Comparison of ENCODE assay signal across 19 cellular contexts in the genomic region with DNA sequence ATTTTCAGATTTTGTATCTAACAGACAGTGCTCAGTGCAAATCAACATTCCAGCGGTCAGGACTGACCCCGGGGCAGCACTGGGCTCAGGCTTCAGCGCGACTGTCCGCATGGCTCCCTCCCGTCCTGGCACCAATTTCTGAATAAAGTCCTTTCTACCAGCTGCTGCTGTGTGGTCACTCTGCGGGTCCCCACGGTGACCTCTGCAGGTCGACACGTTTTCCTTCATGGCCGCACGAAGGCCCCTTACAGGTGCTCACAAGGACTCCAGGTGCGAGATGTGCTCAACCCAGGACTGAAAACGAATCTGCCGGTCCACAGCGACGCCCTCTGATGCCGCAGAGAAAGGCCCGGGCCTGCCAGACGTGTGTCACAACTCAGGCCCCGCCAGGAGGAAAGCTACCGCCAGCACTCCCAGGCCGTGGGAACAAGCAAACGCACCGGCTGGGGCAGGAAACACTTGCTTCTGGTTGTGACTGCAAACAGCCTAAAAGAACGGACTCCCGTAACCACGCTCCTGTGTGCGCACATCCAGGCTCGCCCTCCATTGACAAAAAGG. TPM values are rescaled to one million over a fixed set of nuclear protein-coding genes. Genes with fewer than 3 reads are reported as not detected.
DNase-seq lines count a peak whose midpoint lies in the region; ATAC-seq and TF ChIP-seq lines count a peak whose summit lies in the region.
"Had no signal": no experiment of that assay in that cellular context is flagged by ENCODE, and none has a peak within 500 bp of the region (broad histone marks: within the 10 kb centered on the region; RNA-seq: fewer than 3 reads in every experiment).

No MANE protein-coding gene starts in this region.

- CTCF ChIA-PET in WTC11 (lab: Charles Lee), result interaction anchor here (0.9 to 1.4 kb wide), 7 partner anchors 11 to 118 kb away, joined by 3 to 7 read pairs (median 3); a partner anchor contains a TSS

- POLR2A ChIA-PET in WTC11 (lab: Charles Lee), result no interaction called here

- no peak overlapping the region for H3K4me3 Mint-ChIP-seq in WTC11
- H3K4me3 Mint-ChIP-seq in CD14-positive monocyte, result peak overlapping the region in 1 of 2 donors; percentile 67
- H3K4me3 Mint-ChIP-seq: natural killer cell had no signal

- no peak overlapping the region for H3K9ac ChIP-seq in BLaER1

- H3K27ac ChIP-seq in BLaER1, result no peak overlapping the region
- H3K27ac ChIP-seq: C4-2B, esophagus muscularis mucosa, heart right ventricle had no signal

- peak overlapping the region; percentile 91 for H3K27ac Mint-ChIP-seq in WTC11
- H3K27ac Mint-ChIP-seq in CD14-positive monocyte, result no peak overlapping the region
- H3K27ac Mint-ChIP-seq: natural killer cell had no signal

- H3K27me3 Mint-ChIP-seq in WTC11 (ENCODE audit: low read depth), result peaks cover 22% of the 10 kb centered on the region
- H3K27me3 Mint-ChIP-seq in CD14-positive monocyte (ENCODE audit: low read depth in 3 of 3), result peaks cover 52 to 67% (median 65%) of the 10 kb centered on the region in 3 donors

- TF ChIP-seq CTCF in GM12874 (IDR thresholded peaks at IDR 0.05; ENCODE audit: insufficient read depth, low read depth, low read length) (0 out of 2 replicates have a peak, but pooled peaks have one; percentile 6), WTC11 (IDR thresholded peaks at IDR 0.05) (no peak), CD14-positive monocyte (IDR thresholded peaks at IDR 0.05) (no peak)

- H3K36me3 Mint-ChIP-seq in WTC11 (peaks cover 2% of the 10 kb centered on the region), CD14-positive monocyte (peaks cover 5 to 7% of the 10 kb centered on the region in 2 donors)
- H3K36me3 Mint-ChIP-seq: natural killer cell had no signal

- H3K9me3 ChIP-seq in BLaER1, result no peaks in the 10 kb centered on the region; the same call in 1 of the 2 replicates
- H3K9me3 ChIP-seq: esophagus muscularis mucosa, heart right ventricle had no signal

- ATAC-seq in WTC11, result no peak
- ATAC-seq in GM21576 (IDR thresholded peaks at IDR 0.05; ENCODE audit: unreplicated experiment), result no peak
- ATAC-seq: heart right ventricle, left cardiac atrium, natural killer cell had no signal

- H3K4me3 ChIP-seq in BLaER1, result no peak overlapping the region
- H3K4me3 ChIP-seq: esophagus muscularis mucosa, heart right ventricle had no signal

- H4K20me1 ChIP-seq in BLaER1, result peaks cover 12% of the 10 kb centered on the region; the same call in 1 of the 2 replicates

- H3K4me1 ChIP-seq in BLaER1, result peaks cover 42% of the 10 kb centered on the region

- no peaks in the 10 kb centered on the region for H3K9me3 Mint-ChIP-seq in WTC11
- H3K9me3 Mint-ChIP-seq in CD14-positive monocyte, result peaks cover 0 to 14% (median 6%) of the 10 kb centered on the region in 7 donors
- H3K9me3 Mint-ChIP-seq: natural killer cell had no signal

- intact Hi-C loops in CD14-positive monocyte (cut with micrococcal nuclease), result no loop called here

- peak overlapping the region; percentile 84 for H3K4me2 ChIP-seq in BLaER1

- H3K4me1 Mint-ChIP-seq in WTC11 (peaks cover 30% of the 10 kb centered on the region), CD14-positive monocyte (peaks cover 13% of the 10 kb centered on the region)

- no peaks in the 10 kb centered on the region for H3K36me3 ChIP-seq in BLaER1
- H3K36me3 ChIP-seq: esophagus muscularis mucosa, heart right ventricle had no signal

- H3K27me3 ChIP-seq in BLaER1, result peaks cover 61% of the 10 kb centered on the region

- DNase-seq in WTC11 (ENCODE audit: low spot score) (no peak), left kidney (ENCODE audit: low read depth, low spot score) (peak; percentile 73), CD14-positive monocyte (ENCODE audit: low spot score) (no peak), Kasumi-1 (lab: John Stamatoyannopoulos, UW) (no peak), H4 (ENCODE audit: low spot score) (no peak)
- DNase-seq: heart right ventricle; left cardiac atrium; natural killer cell; NCI-H1092 treated with DMSO at 0.1 percent for 48 hours; NCI-H524; stimulated activated CD4-positive, alpha-beta T cell treated with anti-CD3 and anti-CD28 coated beads, Interleukin-2, amount 100 ng/mL, for 48 hours; stimulated activated naive CD4-positive, alpha-beta T cell; T1000 had no signal

TF ChIP-seq in WTC11, 78 proteins besides CTCF, POLR2A, EP300 and RAD21:
- TF ChIP-seq ZNF423 (CRISPR knock-in tag; IDR thresholded peaks at IDR 0.05) (no peak), ESRRA (CRISPR knock-in tag; IDR thresholded peaks at IDR 0.05; ENCODE audit: borderline replicate concordance) (no peak)
- TF ChIP-seq, protein P1, sequence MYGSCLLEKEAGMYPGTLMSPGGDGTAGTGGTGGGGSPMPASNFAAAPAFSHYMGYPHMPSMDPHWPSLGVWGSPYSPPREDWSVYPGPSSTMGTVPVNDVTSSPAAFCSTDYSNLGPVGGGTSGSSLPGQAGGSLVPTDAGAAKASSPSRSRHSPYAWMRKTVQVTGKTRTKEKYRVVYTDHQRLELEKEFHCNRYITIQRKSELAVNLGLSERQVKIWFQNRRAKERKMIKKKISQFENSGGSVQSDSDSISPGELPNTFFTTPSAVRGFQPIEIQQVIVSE (CRISPR knock-in tag; IDR thresholded peaks at IDR 0.05; ENCODE audit: borderline replicate concordance), result no peak

RNA-seq across cellular contexts. Expression of a gene that starts 3.7 kb away (rescaled TPM):
- 140 to 196 TPM (median 143 TPM) in 3 replicates for total RNA-seq in WTC11 (2021)
- under 1 TPM; 0.14 to 0.48 TPM for polyA plus RNA-seq in CD14-positive monocyte
- not detected in 2 replicates for total RNA-seq in H4 (2014; rRNA removed; shearing (Covaris generic))
- total RNA-seq: esophagus muscularis mucosa, heart right ventricle, left cardiac atrium, renal cortical epithelial cell had no signal
- polyA plus RNA-seq: heart right ventricle had no signal

RNA-seq across cellular contexts. Expression of a gene that starts 11.3 kb away (rescaled TPM):
- 21.5 to 28.0 TPM (median 22.5 TPM) in 3 replicates for total RNA-seq in WTC11 (2021)
- 1 to 10 TPM; 1.4 to 1.6 TPM for polyA plus RNA-seq in CD14-positive monocyte
- not detected in 2 replicates for total RNA-seq in H4 (2014; rRNA removed; shearing (Covaris generic))
- total RNA-seq: renal cortical epithelial cell had no signal

RNA-seq across cellular contexts. Expression of a gene that starts 50.3 kb away (rescaled TPM):
- total RNA-seq in WTC11 (2021), result 7.2 to 9.5 TPM (median 7.2 TPM) in 3 replicates
- 10 to 100 TPM; 32.7 to 72.8 TPM for polyA plus RNA-seq in CD14-positive monocyte
- 0.50 and 2.8 TPM in 2 replicates for total RNA-seq in H4 (2014; rRNA removed; shearing (Covaris generic))

Comparison
In these comparisons a context has a peak if more than half of its experiments do, and no peak if none do; other contexts are left out.
1. RNA of a gene that starts 3.7 kb away (total RNA-seq): 140 to 196 TPM in WTC11; not detected in H4; every median in the first group is over 100 times any median in the second.
2. RNA of a gene that starts 11.3 kb away (total RNA-seq): 21.5 to 28.0 TPM in WTC11; not detected in H4; every median in the first group is over 10 times any median in the second.